Comparison of ENCODE assay signal across 21 cellular contexts in genomic region chr3:102034639-102035038, GRCh38.
DNase-seq lines count a peak whose midpoint lies in the region; ATAC-seq and TF ChIP-seq lines count a peak whose summit lies in the region.
"Had no signal": no experiment of that assay in that cellular context is flagged by ENCODE, and none has a peak within 500 bp of the region (broad histone marks: within the 10 kb centered on the region; RNA-seq: fewer than 3 reads in every experiment).

No MANE protein-coding gene starts in this region.

- H3K4me1 ChIP-seq in foreskin keratinocyte (no peaks in the 10 kb centered on the region), SJCRH30 (0 out of 2 replicates have a peak, but pooled peaks cover 3% of the 10 kb centered on the region)
- H3K4me1 ChIP-seq: lower lobe of right lung, uterus had no signal

- H3K27ac Mint-ChIP-seq in stimulated activated naive CD8-positive, alpha-beta T cell treated with anti-CD3 and anti-CD28 coated beads, Interleukin-15, amount 100 ng/mL, for 72 hours = no peak overlapping the region

- H3K27me3 Mint-ChIP-seq in stimulated activated naive CD8-positive, alpha-beta T cell treated with anti-CD3 and anti-CD28 coated beads, Interleukin-15, amount 100 ng/mL, for 72 hours = no peaks in the 10 kb centered on the region

- H3K4me3 Mint-ChIP-seq in stimulated activated naive CD8-positive, alpha-beta T cell treated with anti-CD3 and anti-CD28 coated beads, Interleukin-15, amount 100 ng/mL, for 72 hours = no peak overlapping the region

- H3K27ac ChIP-seq in foreskin keratinocyte (no peak overlapping the region), SJCRH30 (no peak overlapping the region)
- H3K27ac ChIP-seq: C4-2B, lower lobe of right lung, uterus, WERI-Rb-1 had no signal

- H3K4me1 Mint-ChIP-seq in stimulated activated naive CD8-positive, alpha-beta T cell treated with anti-CD3 and anti-CD28 coated beads, Interleukin-15, amount 100 ng/mL, for 72 hours = no peaks in the 10 kb centered on the region

- no peaks in the 10 kb centered on the region for H3K27me3 ChIP-seq in foreskin keratinocyte
- no peaks in the 10 kb centered on the region for H3K27me3 ChIP-seq in SJCRH30
- H3K27me3 ChIP-seq: uterus had no signal

- H3K4me3 ChIP-seq in SJCRH30 = no peak overlapping the region
- H3K4me3 ChIP-seq: lower lobe of right lung, uterus had no signal

- peaks cover 0 to under 1% of the 10 kb centered on the region in 2 donors for H3K9me3 Mint-ChIP-seq in stimulated activated naive CD8-positive, alpha-beta T cell treated with anti-CD3 and anti-CD28 coated beads, Interleukin-15, amount 100 ng/mL, for 72 hours

- DNase-seq in stimulated activated naive CD8-positive, alpha-beta T cell treated with anti-CD3 and anti-CD28 coated beads, Interleukin-15, amount 100 ng/mL, for 72 hours = no peak
- no peak for DNase-seq in stimulated activated naive CD8-positive, alpha-beta T cell treated with anti-CD3 and anti-CD28 coated beads, Interleukin-15, Interleukin-2, amounts not matched to agents 100 U/mL and 50 U/mL, for 24 hours
- no peak for DNase-seq in NCI-H446 treated with DMSO at 0.1 percent for 48 hours (lab: John Stamatoyannopoulos, UW)
- DNase-seq in foreskin keratinocyte = no peak
- DNase-seq in SJCRH30 = no peak
- no peak for DNase-seq in RPMI8226
- DNase-seq: caudate nucleus; DMS153; effector CD4-positive, alpha-beta T cell; head of caudate nucleus; lower lobe of right lung; NCI-H1417; NCI-H2227 treated with DMSO at 0.1 percent for 48 hours; NK-92 treated with Interleukin-12 subunit alpha and Interleukin-12 subunit beta, amount 100 ng/mL, for 24 hours; occipital lobe; right cardiac atrium; uterus; WERI-Rb-1 had no signal

- no peak for TF ChIP-seq CTCF in foreskin keratinocyte (conservative IDR thresholded peaks at IDR 0.05)

- peaks cover 2% of the 10 kb centered on the region; the same call in 1 of the 2 replicates for H3K9me3 ChIP-seq in SJCRH30 (replicated peaks)
- H3K9me3 ChIP-seq: lower lobe of right lung, uterus had no signal

- ATAC-seq in stimulated activated naive CD8-positive, alpha-beta T cell treated with anti-CD3 and anti-CD28 coated beads, Interleukin-15, amount 100 ng/mL, for 72 hours = peak; percentile 93
- ATAC-seq in stimulated activated naive CD8-positive, alpha-beta T cell treated with anti-CD3 and anti-CD28 coated beads, Interleukin-15, Interleukin-2, amounts not matched to agents 100 U/mL and 50 U/mL, for 24 hours = no peak
- peak; percentile 35 for ATAC-seq in HG02678 (IDR thresholded peaks at IDR 0.05; ENCODE audit: unreplicated experiment)
- peak; percentile 48 for ATAC-seq in HG03442 (IDR thresholded peaks at IDR 0.05; ENCODE audit: unreplicated experiment)
- no peak for ATAC-seq in foreskin keratinocyte
- ATAC-seq: lower lobe of right lung, right cardiac atrium had no signal

- no peaks in the 10 kb centered on the region for H3K36me3 ChIP-seq in SJCRH30
- H3K36me3 ChIP-seq: lower lobe of right lung, uterus, WERI-Rb-1 had no signal

Comparison
In these comparisons a context has a peak if more than half of its experiments do, and no peak if none do; other contexts are left out.
1. ATAC-seq: peak in stimulated activated naive CD8-positive, alpha-beta T cell treated with anti-CD3 and anti-CD28 coated beads, Interleukin-15, amount 100 ng/mL, for 72 hours (single experiment), HG02678 (single experiment) and HG03442 (single experiment); none in stimulated activated naive CD8-positive, alpha-beta T cell treated with anti-CD3 and anti-CD28 coated beads, Interleukin-15, Interleukin-2, amounts not matched to agents 100 U/mL and 50 U/mL, for 24 hours (single experiment) and foreskin keratinocyte (single experiment).